Comparison of ENCODE assay signal across 21 cellular contexts in the genomic region with DNA sequence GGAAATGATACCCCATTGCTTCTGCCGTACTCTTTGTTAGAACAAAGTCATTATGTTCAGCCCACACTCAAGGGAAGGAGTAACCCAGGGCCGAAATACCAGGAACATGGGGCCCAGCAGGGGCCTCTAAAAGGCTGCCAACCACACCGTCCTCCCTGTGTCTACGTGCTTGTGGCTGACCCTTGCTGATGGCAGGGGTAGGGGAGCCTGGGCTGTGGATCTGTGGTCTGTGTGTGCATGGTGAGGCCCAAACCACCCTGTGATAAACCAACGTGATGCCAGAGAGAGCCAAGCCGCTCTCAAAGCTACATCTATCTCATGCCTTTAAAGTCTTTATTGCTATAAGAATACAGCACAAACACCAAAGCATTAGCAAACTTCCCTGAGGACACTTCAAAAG.
"Had no signal": no experiment of that assay in that cellular context is flagged by ENCODE, and none has a peak within 500 bp of the region (broad histone marks: within the 10 kb centered on the region; RNA-seq: fewer than 3 reads in every experiment).

No MANE protein-coding gene starts in this region.

- H3K4me3 Mint-ChIP-seq: IgD-negative memory B cell had no signal

- H3K9ac ChIP-seq: KMS-11, SK-N-SH had no signal

- H3K9me3 ChIP-seq: SK-N-SH had no signal

- H3K36me3 Mint-ChIP-seq: IgD-negative memory B cell had no signal

- H3K4me3 ChIP-seq: K562 had no signal

- H3K4me2 ChIP-seq: KMS-11, SK-N-SH had no signal

- DNase-seq: Kasumi-1, MM.1S, NCI-H1092 treated with DMSO at 0.1 percent for 48 hours, NCI-H1436, NCI-H187, NCI-H2029, NCI-H2081 treated with DMSO at 0.1 percent for 48 hours, NCI-H2171, NCI-H226, NCI-H446, NCI-H510A, NCI-H524 treated with DMSO at 0.1 percent for 48 hours, NCI-H69, NCI-H774, RPMI8226, SHP77, SK-N-SH had no signal

- H3K27ac ChIP-seq: HL-60, KMS-11 had no signal
